ENCODE assay signal across 21 cellular contexts in genomic region chr19:28498404-28498976, GRCh38.
"Had no signal": no experiment of that assay in that cellular context is flagged by ENCODE, and none has a peak within 500 bp of the region (broad histone marks: within the 10 kb centered on the region; RNA-seq: fewer than 3 reads in every experiment).

No MANE protein-coding gene starts in this region.

- H3K27ac ChIP-seq: foreskin keratinocyte, pancreas, uterus, VCaP had no signal

- H3K36me3 Mint-ChIP-seq: brain; stimulated activated effector memory CD8-positive, alpha-beta T cell treated with anti-CD3 and anti-CD28 coated beads, Interleukin-12 subunit alpha, Interleukin-12 subunit beta, amount 100 ng/mL, for 72 hours had no signal

- DNase-seq: activated CD4-positive, alpha-beta memory T cell treated with anti-CD3 and anti-CD28 coated beads, Interleukin-2, amount 10 ng/mL, durations not matched to agents 7 days and 5 days; activated CD4-positive, alpha-beta T cell treated with anti-CD3 and anti-CD28 coated beads, Interleukin-2, amount 10 ng/mL, durations not matched to agents 24 days and 14 days; activated effector memory CD4-positive, alpha-beta T cell treated with Interleukin-2 at 50 U/mL for 16 hours; activated naive CD4-positive, alpha-beta T cell treated with anti-CD3 and anti-CD28 coated beads for 36 hours; activated T-cell treated with anti-CD3 and anti-CD28 coated beads, Interleukin-2, amount 50 U/mL, for 72 hours; amygdala; caudate nucleus; effector memory CD4-positive, alpha-beta T cell; foreskin keratinocyte; midbrain; pancreas; right cardiac atrium; stimulated activated CD4-positive, alpha-beta T cell treated with anti-CD3 and anti-CD28 coated beads, Interleukin-12 subunit alpha, Interleukin-12 subunit beta, amount 100 ng/mL, for 4 hours; T-helper 17 cell; trophoblast cell; uterus had no signal

- H3K9me3 ChIP-seq: neutrophil, pancreas, uterus had no signal

- H3K4me3 Mint-ChIP-seq: activated CD4-positive, alpha-beta memory T cell treated with anti-CD3 and anti-CD28 coated beads, Interleukin-2, amount 10 ng/mL, durations not matched to agents 7 days and 5 days; activated CD4-positive, alpha-beta T cell treated with anti-CD3 and anti-CD28 coated beads, Interleukin-2, amount 10 ng/mL, durations not matched to agents 24 days and 14 days; activated naive CD4-positive, alpha-beta T cell treated with anti-CD3 and anti-CD28 coated beads for 36 hours; activated T-cell treated with anti-CD3 and anti-CD28 coated beads, Interleukin-2, amount 50 U/mL, for 72 hours; brain; nephron; stimulated activated effector memory CD8-positive, alpha-beta T cell treated with anti-CD3 and anti-CD28 coated beads, Interleukin-12 subunit alpha, Interleukin-12 subunit beta, amount 100 ng/mL, for 72 hours; T-helper 17 cell had no signal

- H3K4me1 Mint-ChIP-seq: activated CD4-positive, alpha-beta memory T cell treated with anti-CD3 and anti-CD28 coated beads, Interleukin-2, amount 10 ng/mL, durations not matched to agents 7 days and 5 days; T-helper 17 cell had no signal

- H3K4me1 ChIP-seq: foreskin keratinocyte, pancreas, uterus had no signal

- H3K9me3 Mint-ChIP-seq: activated CD4-positive, alpha-beta T cell treated with anti-CD3 and anti-CD28 coated beads, Interleukin-2, amount 10 ng/mL, durations not matched to agents 24 days and 14 days; activated naive CD4-positive, alpha-beta T cell treated with anti-CD3 and anti-CD28 coated beads for 36 hours; activated T-cell treated with anti-CD3 and anti-CD28 coated beads, Interleukin-2, amount 50 U/mL, for 72 hours; nephron had no signal

- H3K27me3 Mint-ChIP-seq: activated CD4-positive, alpha-beta memory T cell treated with anti-CD3 and anti-CD28 coated beads, Interleukin-2, amount 10 ng/mL, durations not matched to agents 7 days and 5 days; activated CD4-positive, alpha-beta T cell treated with anti-CD3 and anti-CD28 coated beads, Interleukin-2, amount 10 ng/mL, durations not matched to agents 24 days and 14 days had no signal

- H3K27me3 ChIP-seq: foreskin keratinocyte, neutrophil, pancreas, uterus had no signal

- H3K4me3 ChIP-seq: pancreas, uterus had no signal

- H3K36me3 ChIP-seq: neutrophil, pancreas, uterus had no signal

- H3K27ac Mint-ChIP-seq: activated CD4-positive, alpha-beta memory T cell treated with anti-CD3 and anti-CD28 coated beads, Interleukin-2, amount 10 ng/mL, durations not matched to agents 7 days and 5 days; activated CD4-positive, alpha-beta T cell treated with anti-CD3 and anti-CD28 coated beads, Interleukin-2, amount 10 ng/mL, durations not matched to agents 24 days and 14 days; activated naive CD4-positive, alpha-beta T cell treated with anti-CD3 and anti-CD28 coated beads for 36 hours; activated T-cell treated with anti-CD3 and anti-CD28 coated beads, Interleukin-2, amount 50 U/mL, for 72 hours; brain; nephron; stimulated activated effector memory CD8-positive, alpha-beta T cell treated with anti-CD3 and anti-CD28 coated beads, Interleukin-12 subunit alpha, Interleukin-12 subunit beta, amount 100 ng/mL, for 72 hours; T-helper 17 cell had no signal
